Comparison of ENCODE assay signal across 8 cellular contexts in genomic region chr11:112588252-112588668, GRCh38.
DNase-seq lines count a peak whose midpoint lies in the region; ATAC-seq and TF ChIP-seq lines count a peak whose summit lies in the region.

No MANE protein-coding gene starts in this region.

- peaks cover 0 to 7% of the 10 kb centered on the region in 2 donors for H3K4me1 ChIP-seq in right atrium auricular region

- no peak overlapping the region for H3K27ac ChIP-seq in right atrium auricular region

- TF ChIP-seq CTCF in right atrium auricular region (IDR thresholded peaks at IDR 0.05): peak; percentile 66 to 80

- DNase-seq in COLO829 (ENCODE audit: low spot score): peak; percentile 74
- DNase-seq in NCI-H1092 treated with DMSO at 0.1 percent for 48 hours (lab: John Stamatoyannopoulos, UW): peak; percentile 94
- DNase-seq in SK-MEL-5 (ENCODE audit: low read depth, low spot score): peak; percentile 85
- peak; percentile 78 for DNase-seq in amniotic stem cell (lab: John Stamatoyannopoulos, UW)
- DNase-seq in right atrium auricular region (ENCODE audit: low spot score): peak; percentile 84
- peak; percentile 77 for DNase-seq in renal cortical epithelial cell (ENCODE audit: low read depth)

- no peaks in the 10 kb centered on the region for H3K27me3 ChIP-seq in right atrium auricular region

- no peaks in the 10 kb centered on the region for H3K36me3 ChIP-seq in right atrium auricular region

- H3K9me3 ChIP-seq in right atrium auricular region: no peaks in the 10 kb centered on the region

- in situ Hi-C loops in SK-MEL-5 (cut with HindIII; ENCODE audit: low pct_unique_long_range_greater_than_20kb, low sequenced_read_pairs): no loop called here

- ATAC-seq in GM21619 (IDR thresholded peaks at IDR 0.05; ENCODE audit: unreplicated experiment): peak; percentile 40
- ATAC-seq in GM19351 (IDR thresholded peaks at IDR 0.05; ENCODE audit: unreplicated experiment): no peak

- H3K4me3 ChIP-seq in right atrium auricular region: no peak overlapping the region
